Comparison of ENCODE assay signal across 19 cellular contexts in the genomic region with DNA sequence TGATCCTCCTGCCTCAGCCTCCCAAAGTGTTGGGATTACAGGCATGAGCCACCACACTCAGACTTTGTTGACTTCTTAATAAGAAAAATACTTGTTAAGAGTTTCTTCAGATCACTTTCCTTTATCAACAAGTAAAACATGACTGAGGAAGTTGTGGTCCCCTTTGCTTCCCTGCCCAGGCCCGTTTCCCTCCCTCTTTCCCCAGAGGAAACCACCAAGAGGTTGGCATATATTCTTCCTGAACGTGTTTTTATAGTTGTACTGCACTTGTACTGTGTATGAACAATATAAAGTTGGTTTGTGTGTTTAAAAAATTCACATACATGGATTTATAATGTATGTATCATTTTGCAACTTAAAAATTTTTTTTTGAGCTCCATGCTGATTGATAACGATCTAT. TPM values are rescaled to one million over a fixed set of nuclear protein-coding genes. Genes with fewer than 3 reads are reported as not detected.
DNase-seq lines count a peak whose midpoint lies in the region; ATAC-seq and TF ChIP-seq lines count a peak whose summit lies in the region.
"Had no signal": no experiment of that assay in that cellular context is flagged by ENCODE, and none has a peak within 500 bp of the region (broad histone marks: within the 10 kb centered on the region; RNA-seq: fewer than 3 reads in every experiment).

No MANE protein-coding gene starts in this region.

- no peak for TF ChIP-seq CTCF in natural killer cell (IDR thresholded peaks at IDR 0.05)

- H3K4me3 Mint-ChIP-seq in activated CD4-positive, alpha-beta T cell treated with anti-CD3 and anti-CD28 coated beads for 36 hours: no peak overlapping the region
- peak overlapping the region; percentile 38 for H3K4me3 Mint-ChIP-seq in activated CD8-positive, alpha-beta T cell treated with anti-CD3 and anti-CD28 coated beads, Interleukin-2, amount 10 ng/mL, durations not matched to agents 7 days and 5 days
- no peak overlapping the region for H3K4me3 Mint-ChIP-seq in natural killer cell
- H3K4me3 Mint-ChIP-seq: nephron had no signal

- CTCF ChIA-PET in activated CD4-positive, alpha-beta T cell treated with anti-CD3 and anti-CD28 coated beads for 36 hours (lab: Charles Lee): interaction anchor here (0.6 to 0.7 kb wide), 2 partner anchors 13 to 170 kb away, joined by 3 read pairs; no protein-coding TSS in a partner anchor
- CTCF ChIA-PET in activated CD8-positive, alpha-beta T cell treated with anti-CD3 and anti-CD28 coated beads, Interleukin-2, amount 10 ng/mL, durations not matched to agents 7 days and 5 days (lab: Charles Lee): interaction anchor here (1.3 kb wide), 1 partner anchor 249 kb away, joined by 3 read pairs; no protein-coding TSS in a partner anchor

- H3K9me3 Mint-ChIP-seq in activated CD4-positive, alpha-beta T cell treated with anti-CD3 and anti-CD28 coated beads for 36 hours (ENCODE audit: low read depth): no peaks in the 10 kb centered on the region
- no peaks in the 10 kb centered on the region for H3K9me3 Mint-ChIP-seq in activated CD8-positive, alpha-beta T cell treated with anti-CD3 and anti-CD28 coated beads, Interleukin-2, amount 10 ng/mL, durations not matched to agents 7 days and 5 days (ENCODE audit: insufficient read depth)
- H3K9me3 Mint-ChIP-seq in natural killer cell: no peaks in the 10 kb centered on the region
- H3K9me3 Mint-ChIP-seq: nephron had no signal

- H3K36me3 Mint-ChIP-seq in activated CD4-positive, alpha-beta T cell treated with anti-CD3 and anti-CD28 coated beads for 36 hours (ENCODE audit: low read depth): peaks cover 30% of the 10 kb centered on the region
- peaks cover 38% of the 10 kb centered on the region for H3K36me3 Mint-ChIP-seq in activated CD8-positive, alpha-beta T cell treated with anti-CD3 and anti-CD28 coated beads, Interleukin-2, amount 10 ng/mL, durations not matched to agents 7 days and 5 days (ENCODE audit: low read depth)
- H3K36me3 Mint-ChIP-seq in natural killer cell: peaks cover 12% of the 10 kb centered on the region

- peaks cover 12% of the 10 kb centered on the region for H3K4me1 Mint-ChIP-seq in activated CD4-positive, alpha-beta T cell treated with anti-CD3 and anti-CD28 coated beads for 36 hours
- H3K4me1 Mint-ChIP-seq in activated CD8-positive, alpha-beta T cell treated with anti-CD3 and anti-CD28 coated beads, Interleukin-2, amount 10 ng/mL, durations not matched to agents 7 days and 5 days (ENCODE audit: low read depth): peaks cover 23% of the 10 kb centered on the region
- peaks cover 6 to 10% of the 10 kb centered on the region in 2 donors for H3K4me1 Mint-ChIP-seq in natural killer cell
- H3K4me1 Mint-ChIP-seq: nephron had no signal

- no peak for DNase-seq in activated CD4-positive, alpha-beta T cell treated with anti-CD3 and anti-CD28 coated beads for 36 hours
- DNase-seq in activated CD4-positive, alpha-beta T cell treated with anti-CD3 and anti-CD28 coated beads, Interleukin-2, amount 50 U/mL, for 48 hours: no peak
- peak; percentile 62 to 68 for DNase-seq in Kasumi-1 (lab: John Stamatoyannopoulos, UW)
- DNase-seq in activated CD8-positive, alpha-beta T cell treated with anti-CD3 and anti-CD28 coated beads, Interleukin-2, amount 10 ng/mL, durations not matched to agents 7 days and 5 days: no peak
- no peak for DNase-seq in natural killer cell
- no peak for DNase-seq in foreskin melanocyte
- no peak for DNase-seq in GM03348 (ENCODE audit: low spot score)
- DNase-seq: activated CD4-positive, CD25-positive, alpha-beta regulatory T cell treated with anti-CD3 and anti-CD28 coated beads, Interleukin-2, amount 50 U/mL, for 72 hours; amniotic stem cell; effector CD4-positive, alpha-beta T cell; heart left ventricle; mammary epithelial cell; NCI-H1694 treated with DMSO at 0.1 percent for 48 hours; psoas muscle; small intestine; tibial artery had no signal

- no peak for ATAC-seq in activated CD4-positive, alpha-beta T cell treated with anti-CD3 and anti-CD28 coated beads for 36 hours
- peak; percentile 51 for ATAC-seq in activated CD8-positive, alpha-beta T cell treated with anti-CD3 and anti-CD28 coated beads, Interleukin-2, amount 10 ng/mL, durations not matched to agents 7 days and 5 days
- ATAC-seq in natural killer cell (no peak), GM19324 (IDR thresholded peaks at IDR 0.05; ENCODE audit: low FRiP score, unreplicated experiment) (no peak)
- ATAC-seq: heart left ventricle, psoas muscle, Right ventricle myocardium inferior had no signal

- no peaks in the 10 kb centered on the region for H3K27me3 Mint-ChIP-seq in activated CD4-positive, alpha-beta T cell treated with anti-CD3 and anti-CD28 coated beads for 36 hours
- H3K27me3 Mint-ChIP-seq in activated CD8-positive, alpha-beta T cell treated with anti-CD3 and anti-CD28 coated beads, Interleukin-2, amount 10 ng/mL, durations not matched to agents 7 days and 5 days (ENCODE audit: low read depth): no peaks in the 10 kb centered on the region
- no peaks in the 10 kb centered on the region for H3K27me3 Mint-ChIP-seq in natural killer cell (ENCODE audit: low read depth in 2 of 2)

- H3K27ac Mint-ChIP-seq in activated CD4-positive, alpha-beta T cell treated with anti-CD3 and anti-CD28 coated beads for 36 hours: peak overlapping the region; percentile 42
- H3K27ac Mint-ChIP-seq in activated CD8-positive, alpha-beta T cell treated with anti-CD3 and anti-CD28 coated beads, Interleukin-2, amount 10 ng/mL, durations not matched to agents 7 days and 5 days: peak overlapping the region; percentile 81
- peak overlapping the region; percentile 74 to 75 for H3K27ac Mint-ChIP-seq in natural killer cell
- H3K27ac Mint-ChIP-seq: nephron had no signal

- intact Hi-C loops in activated CD4-positive, alpha-beta T cell treated with anti-CD3 and anti-CD28 coated beads for 36 hours (cut with DNase I, micrococcal nuclease): no loop called here
- intact Hi-C loops in natural killer cell (cut with micrococcal nuclease): no loop called here

- POLR2A ChIA-PET in activated CD4-positive, alpha-beta T cell treated with anti-CD3 and anti-CD28 coated beads for 36 hours (lab: Charles Lee): no interaction called here
- POLR2A ChIA-PET in activated CD8-positive, alpha-beta T cell treated with anti-CD3 and anti-CD28 coated beads, Interleukin-2, amount 10 ng/mL, durations not matched to agents 7 days and 5 days (lab: Charles Lee): no interaction called here

RNA-seq across cellular contexts. Expression of a gene that starts 28.4 kb away (rescaled TPM):
- total RNA-seq in activated CD4-positive, alpha-beta T cell treated with anti-CD3 and anti-CD28 coated beads for 36 hours: 100 to 1,000 TPM; 129 to 134 TPM
- 100 to 1,000 TPM; 106 to 112 TPM for total RNA-seq in activated CD8-positive, alpha-beta T cell treated with anti-CD3 and anti-CD28 coated beads, Interleukin-2, amount 10 ng/mL, durations not matched to agents 7 days and 5 days
- 10 to 100 TPM; 57.3 to 72.1 (median 63.8) TPM for total RNA-seq in natural killer cell

RNA-seq across cellular contexts. Expression of a gene that starts 37.7 kb away (rescaled TPM):
- 1,000 to 10,000 TPM; 2,097 to 2,202 TPM for total RNA-seq in activated CD4-positive, alpha-beta T cell treated with anti-CD3 and anti-CD28 coated beads for 36 hours
- total RNA-seq in activated CD8-positive, alpha-beta T cell treated with anti-CD3 and anti-CD28 coated beads, Interleukin-2, amount 10 ng/mL, durations not matched to agents 7 days and 5 days: 1,000 to 10,000 TPM; 1,104 to 1,130 TPM
- total RNA-seq in natural killer cell: 1,000 to 10,000 TPM in 1 of 3 donors, 100 to 1,000 TPM in 2; 893 to 1,024 (median 955) TPM

Comparison
In these comparisons a context has a peak if more than half of its experiments do, and no peak if none do; other contexts are left out.
1. DNase-seq: peak in Kasumi-1 (2 of 2); none in activated CD4-positive, alpha-beta T cell treated with anti-CD3 and anti-CD28 coated beads for 36 hours (single experiment), activated CD4-positive, alpha-beta T cell treated with anti-CD3 and anti-CD28 coated beads, Interleukin-2, amount 50 U/mL, for 48 hours (0 of 2), activated CD8-positive, alpha-beta T cell treated with anti-CD3 and anti-CD28 coated beads, Interleukin-2, amount 10 ng/mL, durations not matched to agents 7 days and 5 days (single experiment), natural killer cell (single experiment), foreskin melanocyte (single experiment) and GM03348 (single experiment).
2. Peak in every context shown above with its lines, with median percentiles within 50 percentile points of each other: H3K27ac Mint-ChIP-seq.